1 cellular context compared by ENCODE assay signal in the genomic region with DNA sequence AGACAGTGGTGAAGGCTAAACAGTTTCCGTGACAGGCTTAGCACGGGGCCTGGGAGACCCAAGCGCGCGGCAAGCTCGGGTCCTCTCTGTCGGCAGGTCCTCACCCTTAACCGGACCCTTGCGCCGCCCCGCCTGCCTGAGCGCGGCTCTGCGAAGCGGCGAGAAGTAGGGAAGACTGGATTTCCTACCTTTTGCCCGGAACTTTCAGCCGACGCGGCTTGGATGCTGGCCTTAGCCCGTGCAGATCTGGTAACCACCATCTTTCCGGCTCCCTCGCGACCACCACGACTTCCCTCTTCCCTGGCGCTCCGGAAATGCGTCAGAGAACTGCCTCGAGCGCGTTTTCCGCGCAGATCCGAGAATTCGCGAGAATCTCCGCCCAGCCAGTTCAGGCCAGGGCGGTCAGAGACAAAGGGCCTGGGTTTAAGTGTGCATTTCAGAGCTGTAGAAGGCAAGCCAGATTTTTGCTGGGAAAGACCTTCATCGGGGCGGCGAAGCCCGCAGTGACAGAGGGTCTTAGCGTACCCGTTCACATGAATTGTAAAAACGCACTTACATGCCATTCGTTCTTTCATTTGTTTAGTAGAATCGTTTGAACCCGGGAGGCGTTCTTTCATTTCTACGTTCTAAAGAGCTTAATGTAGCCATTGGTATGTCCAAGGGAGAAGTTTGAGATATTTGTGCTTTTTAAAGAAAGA.
TF ChIP-seq lines count a peak whose summit lies in the region.

A gene with protein sequence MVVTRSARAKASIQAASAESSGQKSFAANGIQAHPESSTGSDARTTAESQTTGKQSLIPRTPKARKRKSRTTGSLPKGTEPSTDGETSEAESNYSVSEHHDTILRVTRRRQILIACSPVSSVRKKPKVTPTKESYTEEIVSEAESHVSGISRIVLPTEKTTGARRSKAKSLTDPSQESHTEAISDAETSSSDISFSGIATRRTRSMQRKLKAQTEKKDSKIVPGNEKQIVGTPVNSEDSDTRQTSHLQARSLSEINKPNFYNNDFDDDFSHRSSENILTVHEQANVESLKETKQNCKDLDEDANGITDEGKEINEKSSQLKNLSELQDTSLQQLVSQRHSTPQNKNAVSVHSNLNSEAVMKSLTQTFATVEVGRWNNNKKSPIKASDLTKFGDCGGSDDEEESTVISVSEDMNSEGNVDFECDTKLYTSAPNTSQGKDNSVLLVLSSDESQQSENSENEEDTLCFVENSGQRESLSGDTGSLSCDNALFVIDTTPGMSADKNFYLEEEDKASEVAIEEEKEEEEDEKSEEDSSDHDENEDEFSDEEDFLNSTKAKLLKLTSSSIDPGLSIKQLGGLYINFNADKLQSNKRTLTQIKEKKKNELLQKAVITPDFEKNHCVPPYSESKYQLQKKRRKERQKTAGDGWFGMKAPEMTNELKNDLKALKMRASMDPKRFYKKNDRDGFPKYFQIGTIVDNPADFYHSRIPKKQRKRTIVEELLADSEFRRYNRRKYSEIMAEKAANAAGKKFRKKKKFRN (minus strand): TSS at position 318 of the 698 bp plus-strand sequence. CDS start 58 bp downstream, at position 260.

TF ChIP-seq in HepG2, 621 proteins besides CTCF, POLR2A, EP300 and RAD21 (continued from another document):
- TF ChIP-seq, protein P1, sequence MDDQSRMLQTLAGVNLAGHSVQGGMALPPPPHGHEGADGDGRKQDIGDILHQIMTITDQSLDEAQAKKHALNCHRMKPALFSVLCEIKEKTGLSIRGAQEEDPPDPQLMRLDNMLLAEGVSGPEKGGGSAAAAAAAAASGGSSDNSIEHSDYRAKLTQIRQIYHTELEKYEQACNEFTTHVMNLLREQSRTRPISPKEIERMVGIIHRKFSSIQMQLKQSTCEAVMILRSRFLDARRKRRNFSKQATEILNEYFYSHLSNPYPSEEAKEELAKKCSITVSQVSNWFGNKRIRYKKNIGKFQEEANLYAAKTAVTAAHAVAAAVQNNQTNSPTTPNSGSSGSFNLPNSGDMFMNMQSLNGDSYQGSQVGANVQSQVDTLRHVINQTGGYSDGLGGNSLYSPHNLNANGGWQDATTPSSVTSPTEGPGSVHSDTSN (CRISPR knock-in tag; IDR thresholded peaks at IDR 0.05; ENCODE audit: borderline replicate concordance) = peak; percentile 78; the same call in 1 of the 2 replicates
- no peak for TF ChIP-seq RNF2 (conservative IDR thresholded peaks at IDR 0.05; ENCODE audit: low read depth)
- TF ChIP-seq PHF5A (CRISPR knock-in tag; IDR thresholded peaks at IDR 0.05; ENCODE audit: low read depth, unreplicated experiment) = peak; percentile 62
- TF ChIP-seq MZF1 (CRISPR knock-in tag; IDR thresholded peaks at IDR 0.05; ENCODE audit: borderline replicate concordance) = no peak
- TF ChIP-seq, protein P2, sequence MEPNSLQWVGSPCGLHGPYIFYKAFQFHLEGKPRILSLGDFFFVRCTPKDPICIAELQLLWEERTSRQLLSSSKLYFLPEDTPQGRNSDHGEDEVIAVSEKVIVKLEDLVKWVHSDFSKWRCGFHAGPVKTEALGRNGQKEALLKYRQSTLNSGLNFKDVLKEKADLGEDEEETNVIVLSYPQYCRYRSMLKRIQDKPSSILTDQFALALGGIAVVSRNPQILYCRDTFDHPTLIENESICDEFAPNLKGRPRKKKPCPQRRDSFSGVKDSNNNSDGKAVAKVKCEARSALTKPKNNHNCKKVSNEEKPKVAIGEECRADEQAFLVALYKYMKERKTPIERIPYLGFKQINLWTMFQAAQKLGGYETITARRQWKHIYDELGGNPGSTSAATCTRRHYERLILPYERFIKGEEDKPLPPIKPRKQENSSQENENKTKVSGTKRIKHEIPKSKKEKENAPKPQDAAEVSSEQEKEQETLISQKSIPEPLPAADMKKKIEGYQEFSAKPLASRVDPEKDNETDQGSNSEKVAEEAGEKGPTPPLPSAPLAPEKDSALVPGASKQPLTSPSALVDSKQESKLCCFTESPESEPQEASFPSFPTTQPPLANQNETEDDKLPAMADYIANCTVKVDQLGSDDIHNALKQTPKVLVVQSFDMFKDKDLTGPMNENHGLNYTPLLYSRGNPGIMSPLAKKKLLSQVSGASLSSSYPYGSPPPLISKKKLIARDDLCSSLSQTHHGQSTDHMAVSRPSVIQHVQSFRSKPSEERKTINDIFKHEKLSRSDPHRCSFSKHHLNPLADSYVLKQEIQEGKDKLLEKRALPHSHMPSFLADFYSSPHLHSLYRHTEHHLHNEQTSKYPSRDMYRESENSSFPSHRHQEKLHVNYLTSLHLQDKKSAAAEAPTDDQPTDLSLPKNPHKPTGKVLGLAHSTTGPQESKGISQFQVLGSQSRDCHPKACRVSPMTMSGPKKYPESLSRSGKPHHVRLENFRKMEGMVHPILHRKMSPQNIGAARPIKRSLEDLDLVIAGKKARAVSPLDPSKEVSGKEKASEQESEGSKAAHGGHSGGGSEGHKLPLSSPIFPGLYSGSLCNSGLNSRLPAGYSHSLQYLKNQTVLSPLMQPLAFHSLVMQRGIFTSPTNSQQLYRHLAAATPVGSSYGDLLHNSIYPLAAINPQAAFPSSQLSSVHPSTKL (CRISPR knock-in tag; IDR thresholded peaks at IDR 0.05) = peak; percentile 59; the same call in 1 of the 2 replicates
- TF ChIP-seq, protein P3, sequence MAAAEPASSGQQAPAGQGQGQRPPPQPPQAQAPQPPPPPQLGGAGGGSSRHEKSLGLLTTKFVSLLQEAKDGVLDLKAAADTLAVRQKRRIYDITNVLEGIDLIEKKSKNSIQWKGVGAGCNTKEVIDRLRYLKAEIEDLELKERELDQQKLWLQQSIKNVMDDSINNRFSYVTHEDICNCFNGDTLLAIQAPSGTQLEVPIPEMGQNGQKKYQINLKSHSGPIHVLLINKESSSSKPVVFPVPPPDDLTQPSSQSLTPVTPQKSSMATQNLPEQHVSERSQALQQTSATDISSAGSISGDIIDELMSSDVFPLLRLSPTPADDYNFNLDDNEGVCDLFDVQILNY (CRISPR knock-in tag; conservative IDR thresholded peaks at IDR 0.05) = 0 out of 2 replicates have a peak, but pooled peaks have one; percentile 49
- TF ChIP-seq SIX4 (CRISPR knock-in tag; IDR thresholded peaks at IDR 0.05) = no peak
- TF ChIP-seq ZNF7 (CRISPR knock-in tag; IDR thresholded peaks at IDR 0.05) = no peak
- no peak for TF ChIP-seq ZNF562 (CRISPR knock-in tag; IDR thresholded peaks at IDR 0.05; ENCODE audit: borderline replicate concordance)
- no peak for TF ChIP-seq MAZ (IDR thresholded peaks at IDR 0.05; ENCODE audit: borderline replicate concordance, low read depth, low read length)
- TF ChIP-seq MAZ (CRISPR knock-in tag; IDR thresholded peaks at IDR 0.05; ENCODE audit: low read depth) = peak; percentile 48; the same call in 1 of the 2 replicates
- TF ChIP-seq, protein P4, sequence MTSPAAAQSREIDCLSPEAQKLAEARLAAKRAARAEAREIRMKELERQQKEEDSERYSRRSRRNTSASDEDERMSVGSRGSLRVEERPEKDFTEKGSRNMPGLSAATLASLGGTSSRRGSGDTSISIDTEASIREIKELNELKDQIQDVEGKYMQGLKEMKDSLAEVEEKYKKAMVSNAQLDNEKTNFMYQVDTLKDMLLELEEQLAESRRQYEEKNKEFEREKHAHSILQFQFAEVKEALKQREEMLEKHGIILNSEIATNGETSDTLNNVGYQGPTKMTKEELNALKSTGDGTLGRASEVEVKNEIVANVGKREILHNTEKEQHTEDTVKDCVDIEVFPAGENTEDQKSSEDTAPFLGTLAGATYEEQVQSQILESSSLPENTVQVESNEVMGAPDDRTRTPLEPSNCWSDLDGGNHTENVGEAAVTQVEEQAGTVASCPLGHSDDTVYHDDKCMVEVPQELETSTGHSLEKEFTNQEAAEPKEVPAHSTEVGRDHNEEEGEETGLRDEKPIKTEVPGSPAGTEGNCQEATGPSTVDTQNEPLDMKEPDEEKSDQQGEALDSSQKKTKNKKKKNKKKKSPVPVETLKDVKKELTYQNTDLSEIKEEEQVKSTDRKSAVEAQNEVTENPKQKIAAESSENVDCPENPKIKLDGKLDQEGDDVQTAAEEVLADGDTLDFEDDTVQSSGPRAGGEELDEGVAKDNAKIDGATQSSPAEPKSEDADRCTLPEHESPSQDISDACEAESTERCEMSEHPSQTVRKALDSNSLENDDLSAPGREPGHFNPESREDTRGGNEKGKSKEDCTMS (CRISPR knock-in tag; conservative IDR thresholded peaks at IDR 0.05) = no peak
- no peak for TF ChIP-seq EZH2 (conservative IDR thresholded peaks at IDR 0.05; ENCODE audit: low read depth, low read length)
- TF ChIP-seq, protein P5, sequence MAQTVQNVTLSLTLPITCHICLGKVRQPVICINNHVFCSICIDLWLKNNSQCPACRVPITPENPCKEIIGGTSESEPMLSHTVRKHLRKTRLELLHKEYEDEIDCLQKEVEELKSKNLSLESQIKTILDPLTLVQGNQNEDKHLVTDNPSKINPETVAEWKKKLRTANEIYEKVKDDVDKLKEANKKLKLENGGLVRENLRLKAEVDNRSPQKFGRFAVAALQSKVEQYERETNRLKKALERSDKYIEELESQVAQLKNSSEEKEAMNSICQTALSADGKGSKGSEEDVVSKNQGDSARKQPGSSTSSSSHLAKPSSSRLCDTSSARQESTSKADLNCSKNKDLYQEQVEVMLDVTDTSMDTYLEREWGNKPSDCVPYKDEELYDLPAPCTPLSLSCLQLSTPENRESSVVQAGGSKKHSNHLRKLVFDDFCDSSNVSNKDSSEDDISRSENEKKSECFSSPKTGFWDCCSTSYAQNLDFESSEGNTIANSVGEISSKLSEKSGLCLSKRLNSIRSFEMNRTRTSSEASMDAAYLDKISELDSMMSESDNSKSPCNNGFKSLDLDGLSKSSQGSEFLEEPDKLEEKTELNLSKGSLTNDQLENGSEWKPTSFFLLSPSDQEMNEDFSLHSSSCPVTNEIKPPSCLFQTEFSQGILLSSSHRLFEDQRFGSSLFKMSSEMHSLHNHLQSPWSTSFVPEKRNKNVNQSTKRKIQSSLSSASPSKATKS (CRISPR knock-in tag; IDR thresholded peaks at IDR 0.05) = no peak
- no peak for TF ChIP-seq ZKSCAN5 (CRISPR knock-in tag; IDR thresholded peaks at IDR 0.05)
- TF ChIP-seq, protein P6, sequence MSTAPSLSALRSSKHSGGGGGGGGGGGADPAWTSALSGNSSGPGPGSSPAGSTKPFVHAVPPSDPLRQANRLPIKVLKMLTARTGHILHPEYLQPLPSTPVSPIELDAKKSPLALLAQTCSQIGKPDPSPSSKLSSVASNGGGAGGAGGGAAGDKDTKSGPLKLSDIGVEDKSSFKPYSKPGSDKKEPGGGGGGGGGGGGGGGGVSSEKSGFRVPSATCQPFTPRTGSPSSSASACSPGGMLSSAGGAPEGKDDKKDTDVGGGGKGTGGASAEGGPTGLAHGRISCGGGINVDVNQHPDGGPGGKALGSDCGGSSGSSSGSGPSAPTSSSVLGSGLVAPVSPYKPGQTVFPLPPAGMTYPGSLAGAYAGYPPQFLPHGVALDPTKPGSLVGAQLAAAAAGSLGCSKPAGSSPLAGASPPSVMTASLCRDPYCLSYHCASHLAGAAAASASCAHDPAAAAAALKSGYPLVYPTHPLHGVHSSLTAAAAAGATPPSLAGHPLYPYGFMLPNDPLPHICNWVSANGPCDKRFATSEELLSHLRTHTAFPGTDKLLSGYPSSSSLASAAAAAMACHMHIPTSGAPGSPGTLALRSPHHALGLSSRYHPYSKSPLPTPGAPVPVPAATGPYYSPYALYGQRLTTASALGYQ (CRISPR knock-in tag; IDR thresholded peaks at IDR 0.05) = peak; percentile 73; the same call in 1 of the 2 replicates
